9 cellular contexts compared by ENCODE assay signal in the genomic region with DNA sequence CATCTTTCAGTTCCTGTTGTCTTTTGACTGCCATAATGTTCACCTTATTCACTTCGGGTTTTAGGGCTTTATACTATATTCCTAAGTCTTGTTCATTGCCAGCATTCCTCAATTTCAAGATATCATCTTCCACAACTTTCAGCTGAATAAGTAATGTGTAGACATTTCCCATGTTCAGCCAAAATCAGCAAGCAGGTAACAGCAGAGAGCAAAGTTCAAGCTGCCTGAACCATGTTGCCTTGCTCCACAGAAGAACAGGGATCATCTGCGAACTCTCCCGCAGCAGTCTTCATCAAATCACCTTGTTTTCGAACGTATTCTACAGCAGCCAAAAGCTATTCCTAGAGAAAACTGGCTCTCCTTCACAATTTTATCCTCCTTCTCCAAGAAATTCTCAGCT.
"Had no signal": no experiment of that assay in that cellular context is flagged by ENCODE, and none has a peak within 500 bp of the region (broad histone marks: within the 10 kb centered on the region; RNA-seq: fewer than 3 reads in every experiment).

No MANE protein-coding gene starts in this region.

- H3K4me1 ChIP-seq: HAP-1 had no signal

- FAIRE-seq: K562 had no signal

- H3K4me3 ChIP-seq: GM23248, HAP-1, K562 had no signal

- H3K27ac ChIP-seq: GM23248, HL-60 had no signal

- H3K36me3 ChIP-seq: HAP-1 had no signal

- H2AFZ ChIP-seq: GM23248 had no signal

- H3K9ac ChIP-seq: GM23248 had no signal

- H3K9me3 ChIP-seq: HAP-1 had no signal

- ATAC-seq: HCT116, K562 had no signal

- DNase-seq: GM23248, GOT3, H7, HFFc6, IMR-90 had no signal
